ENCODE assay signal across 29 cellular contexts in the genomic region with DNA sequence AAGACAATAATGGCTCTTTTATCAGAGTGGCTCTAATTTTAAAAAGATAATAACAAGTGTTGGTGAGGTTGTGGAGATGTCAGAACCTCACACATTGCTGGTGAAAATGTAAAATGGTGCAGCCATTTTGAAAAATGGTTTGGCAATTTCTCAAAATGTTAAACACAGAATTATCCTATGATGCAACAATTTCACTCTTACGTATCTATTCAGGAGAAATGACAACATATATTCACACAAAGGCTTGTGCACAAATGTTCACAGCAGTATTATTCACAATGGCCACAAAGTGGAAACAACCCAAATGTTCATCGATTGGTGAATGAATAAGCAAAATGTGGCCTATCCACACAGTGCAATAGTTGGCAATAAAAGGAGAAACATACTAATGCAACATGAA. TPM values are rescaled to one million over a fixed set of nuclear protein-coding genes. Genes with fewer than 3 reads are reported as not detected.
"Had no signal": no experiment of that assay in that cellular context is flagged by ENCODE, and none has a peak within 500 bp of the region (broad histone marks: within the 10 kb centered on the region; RNA-seq: fewer than 3 reads in every experiment).

No MANE protein-coding gene starts in this region.

- H3K27ac ChIP-seq: coronary artery, esophagus muscularis mucosa, foreskin keratinocyte, gastroesophageal sphincter, heart right ventricle, left lung, lower lobe of right lung had no signal

- H3K9me3 ChIP-seq: esophagus muscularis mucosa, left lung, lower lobe of right lung, mucosa of descending colon had no signal

- DNase-seq: dermis blood vessel endothelial cell; dorsolateral prefrontal cortex; effector CD4-positive, alpha-beta T cell; effector memory CD4-positive, alpha-beta T cell; foreskin keratinocyte; glutamatergic neuron; head of caudate nucleus; heart right ventricle; hippocampal formation; left cardiac atrium; left lung; left ventricle myocardium superior; lower lobe of right lung; mesenchymal stem cell; mucosa of descending colon; naive B cell had no signal

- H3K36me3 ChIP-seq: esophagus muscularis mucosa, gastroesophageal sphincter, heart right ventricle, left lung, lower lobe of right lung had no signal

- H3K4me3 ChIP-seq: coronary artery, dorsolateral prefrontal cortex, esophagus muscularis mucosa, gastroesophageal sphincter, heart right ventricle, left lung, lower lobe of right lung, mucosa of descending colon had no signal

- H3K27me3 ChIP-seq: dorsolateral prefrontal cortex, esophagus muscularis mucosa, foreskin keratinocyte, gastroesophageal sphincter, heart right ventricle, left lung had no signal

- FAIRE-seq: colon, endothelial cell of umbilical vein, frontal cortex, islet of Langerhans, keratinocyte had no signal

- H3K4me1 ChIP-seq: esophagus muscularis mucosa, foreskin keratinocyte, gastroesophageal sphincter, heart right ventricle, left lung, lower lobe of right lung had no signal

- ATAC-seq: foreskin keratinocyte, gastroesophageal sphincter, heart right ventricle, left cardiac atrium, left lung, left ventricle myocardium superior, lower lobe of right lung, mucosa of descending colon had no signal

RNA-seq across cellular contexts. Expression of a gene that starts 24.7 kb away (rescaled TPM):
- total RNA-seq: dermis blood vessel endothelial cell, endothelial cell of umbilical vein, epithelial cell of proximal tubule, fibroblast of villous mesenchyme, foreskin keratinocyte, left ventricle myocardium superior, lung microvascular endothelial cell, mesenteric fat pad, myocyte had no signal
- polyA plus RNA-seq: endothelial cell of umbilical vein, keratinocyte had no signal
